ENCODE assay signal across 8 cellular contexts in genomic region chr16:30876867-30877266, GRCh38. TPM values are rescaled to one million over a fixed set of nuclear protein-coding genes. Genes with fewer than 3 reads are reported as not detected.
DNase-seq lines count a peak whose midpoint lies in the region; TF ChIP-seq lines count a peak whose summit lies in the region.

No MANE protein-coding gene starts in this region.

- H3K4me3 ChIP-seq in CD8-positive, alpha-beta memory T cell (ENCODE audit: low read length) = peak overlapping the region; percentile 81
- peak overlapping the region; percentile 85 for H3K4me3 ChIP-seq in neural progenitor cell
- H3K4me3 ChIP-seq in WERI-Rb-1 (ENCODE audit: low read depth, low read length) = no peak overlapping the region

- H3K27me3 Mint-ChIP-seq in CD8-positive, alpha-beta memory T cell = no peaks in the 10 kb centered on the region
- peaks cover 7% of the 10 kb centered on the region for H3K27me3 Mint-ChIP-seq in neural progenitor cell (ENCODE audit: insufficient read depth, low read depth)

- H3K27ac ChIP-seq in CD8-positive, alpha-beta memory T cell (ENCODE audit: low read depth, low read length) = peak overlapping the region; percentile 84
- no peak overlapping the region for H3K27ac ChIP-seq in neural progenitor cell
- no peak overlapping the region for H3K27ac ChIP-seq in WERI-Rb-1

- H4K20me1 ChIP-seq in neural progenitor cell (ENCODE audit: low read depth) = no peaks in the 10 kb centered on the region

- H3K27me3 ChIP-seq in CD8-positive, alpha-beta memory T cell (ENCODE audit: insufficient read depth, low read length, poor library complexity, severe bottlenecking) = no peaks in the 10 kb centered on the region
- H3K27me3 ChIP-seq in neural progenitor cell (no peaks in the 10 kb centered on the region), WERI-Rb-1 (ENCODE audit: insufficient read depth, low read depth, severe bottlenecking) (no peaks in the 10 kb centered on the region)

- H3K9ac ChIP-seq in neural progenitor cell = peak overlapping the region; percentile 85

- no peaks in the 10 kb centered on the region for H3K9me3 Mint-ChIP-seq in CD8-positive, alpha-beta memory T cell
- no peaks in the 10 kb centered on the region for H3K9me3 Mint-ChIP-seq in neural progenitor cell

- H3K9me3 ChIP-seq in CD8-positive, alpha-beta memory T cell (ENCODE audit: low read length) = no peaks in the 10 kb centered on the region
- H3K9me3 ChIP-seq in neural progenitor cell (ENCODE audit: low read depth) (no peaks in the 10 kb centered on the region), WERI-Rb-1 (ENCODE audit: severe bottlenecking) (peaks cover 3% of the 10 kb centered on the region)

- H3F3A ChIP-seq in neural progenitor cell (ENCODE audit: low read depth) = peaks cover 23% of the 10 kb centered on the region

- H3K79me2 ChIP-seq in neural progenitor cell (ENCODE audit: low read depth) = peaks cover 30% of the 10 kb centered on the region

- H3K4me1 Mint-ChIP-seq in CD8-positive, alpha-beta memory T cell = peaks cover 34 to 62% (median 46%) of the 10 kb centered on the region in 3 donors
- H3K4me1 Mint-ChIP-seq in neural progenitor cell = peaks cover 33% of the 10 kb centered on the region

- H3K36me3 ChIP-seq in CD8-positive, alpha-beta memory T cell (ENCODE audit: insufficient read depth, low read length) = no peaks in the 10 kb centered on the region
- H3K36me3 ChIP-seq in neural progenitor cell (no peaks in the 10 kb centered on the region), WERI-Rb-1 (no peaks in the 10 kb centered on the region; the same call in none of the 2 replicates)

- H2AFZ ChIP-seq in neural progenitor cell (replicated peaks) = no peak overlapping the region

- peak overlapping the region; percentile 86 to 98 (median 90) for H3K4me3 Mint-ChIP-seq in CD8-positive, alpha-beta memory T cell
- H3K4me3 Mint-ChIP-seq in neural progenitor cell = peak overlapping the region; percentile 96

- DNase-seq in CD8-positive, alpha-beta memory T cell = no peak
- DNase-seq in M059J (ENCODE audit: low read depth) (peak; percentile 12), dermis blood vessel endothelial cell (peak; percentile 28), neural progenitor cell (ENCODE audit: low spot score) (peak; percentile 38), T-helper 9 cell (no peak), cortex of kidney (lab: John Stamatoyannopoulos, UW) (no peak), NCI-H2107 (lab: John Stamatoyannopoulos, UW) (no peak), WERI-Rb-1 (no peak)

- CTCF ChIA-PET in CD8-positive, alpha-beta memory T cell (lab: Charles Lee) = interaction anchor here (1.0 to 1.7 kb wide), 3 partner anchors 21 to 96 kb away, joined by 3 to 4 read pairs (median 3); no protein-coding TSS in a partner anchor

- H3K27ac Mint-ChIP-seq in CD8-positive, alpha-beta memory T cell = peak overlapping the region; percentile 90 to 98 (median 97)
- H3K27ac Mint-ChIP-seq in neural progenitor cell = peak overlapping the region; percentile 100

- peak overlapping the region; percentile 95 for H3K4me2 ChIP-seq in neural progenitor cell

- H3K4me1 ChIP-seq in CD8-positive, alpha-beta memory T cell (ENCODE audit: insufficient read depth, low read length) = peaks cover 31% of the 10 kb centered on the region
- peaks cover 12% of the 10 kb centered on the region for H3K4me1 ChIP-seq in neural progenitor cell

- TF ChIP-seq CTCF in neural progenitor cell (IDR thresholded peaks at IDR 0.05) = no peak
- no peak for TF ChIP-seq CTCF in WERI-Rb-1 (IDR thresholded peaks at IDR 0.05; ENCODE audit: low read depth, low read length)

- POLR2A ChIA-PET in CD8-positive, alpha-beta memory T cell (lab: Charles Lee) = interaction anchor here (0.6 to 3.2 kb wide), 3 partner anchors 19 to 174 kb away, joined by 6 to 42 read pairs (median 10); no protein-coding TSS in a partner anchor

- H3K36me3 Mint-ChIP-seq in CD8-positive, alpha-beta memory T cell = peaks cover 4 to 48% (median 9%) of the 10 kb centered on the region in 3 donors
- peaks cover 10% of the 10 kb centered on the region for H3K36me3 Mint-ChIP-seq in neural progenitor cell

RNA-seq across cellular contexts. Expression of gene BCL7C, which starts 17.0 kb away (rescaled TPM):
- total RNA-seq in CD8-positive, alpha-beta memory T cell = 10 to 100 TPM; 31.7 to 35.0 TPM
- 52.3 TPM for polyA plus RNA-seq in CD8-positive, alpha-beta memory T cell
- 33.6 and 34.7 TPM in 2 replicates for total RNA-seq in M059J (2014; rRNA removed; shearing (Covaris generic))
- total RNA-seq in dermis blood vessel endothelial cell (40.0 and 58.0 TPM in 2 replicates), neural progenitor cell (ENCODE audit: low replicate concordance) (18.3 and 32.1 TPM in 2 replicates)

RNA-seq across cellular contexts. Expression of gene CTF1, which starts 19.5 kb away (rescaled TPM):
- under 1 TPM in 1 of 2 experiments, not detected in 1; 0.33 TPM for total RNA-seq in CD8-positive, alpha-beta memory T cell
- polyA plus RNA-seq in CD8-positive, alpha-beta memory T cell = not detected
- 0.42 TPM in 1 of 2 replicates, not detected in the other for total RNA-seq in M059J (2014; rRNA removed; shearing (Covaris generic))
- total RNA-seq in dermis blood vessel endothelial cell (0.17 and 0.70 TPM in 2 replicates), neural progenitor cell (ENCODE audit: low replicate concordance) (0.39 and 1.5 TPM in 2 replicates)

RNA-seq across cellular contexts. Expression of gene FBXL19, which starts 46.5 kb away (rescaled TPM):
- 10 to 100 TPM; 28.7 to 29.2 TPM for total RNA-seq in CD8-positive, alpha-beta memory T cell
- polyA plus RNA-seq in CD8-positive, alpha-beta memory T cell = 0.25 TPM
- 10.5 and 16.8 TPM in 2 replicates for total RNA-seq in M059J (2014; rRNA removed; shearing (Covaris generic))
- 21.8 and 26.7 TPM in 2 replicates for total RNA-seq in dermis blood vessel endothelial cell
- total RNA-seq in neural progenitor cell (ENCODE audit: low replicate concordance) = 9.2 and 76.7 TPM in 2 replicates

Comparison
In these comparisons a context has a peak if more than half of its experiments do, and no peak if none do; other contexts are left out.
1. DNase-seq: peak in M059J (single experiment), dermis blood vessel endothelial cell (single experiment) and neural progenitor cell (single experiment); none in CD8-positive, alpha-beta memory T cell (0 of 5), T-helper 9 cell (single experiment), cortex of kidney (single experiment), NCI-H2107 (single experiment) and WERI-Rb-1 (single experiment).